26 cellular contexts compared by ENCODE assay signal in the genomic region with DNA sequence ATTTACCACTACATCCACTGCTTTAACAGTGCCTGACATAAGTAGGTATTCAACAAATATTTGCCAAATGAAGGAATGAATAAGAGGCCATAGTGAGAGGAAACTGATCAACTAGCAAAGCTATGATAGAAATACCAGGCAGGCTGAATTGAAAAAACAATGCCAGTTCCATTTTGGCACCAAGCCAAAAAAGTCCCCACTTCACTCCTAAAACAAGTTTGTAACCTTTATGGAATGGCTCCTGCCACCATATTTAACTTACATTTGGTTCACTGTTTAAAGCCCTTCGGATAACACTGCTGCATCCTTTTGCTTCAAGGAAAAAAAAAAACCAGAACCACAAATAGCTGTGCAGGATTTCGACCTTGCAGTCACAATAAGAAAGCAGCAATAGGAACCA.
DNase-seq lines count a peak whose midpoint lies in the region; ATAC-seq and TF ChIP-seq lines count a peak whose summit lies in the region.
"Had no signal": no experiment of that assay in that cellular context is flagged by ENCODE, and none has a peak within 500 bp of the region (broad histone marks: within the 10 kb centered on the region; RNA-seq: fewer than 3 reads in every experiment).

No MANE protein-coding gene starts in this region.

- H3K36me3 ChIP-seq in A673 (ENCODE audit: insufficient read depth, low read length, poor library complexity, severe bottlenecking): no peaks in the 10 kb centered on the region
- no peaks in the 10 kb centered on the region for H3K36me3 ChIP-seq in BE2C
- no peaks in the 10 kb centered on the region for H3K36me3 ChIP-seq in endodermal cell (ENCODE audit: control insufficient read depth, insufficient read depth, low read length)
- H3K36me3 ChIP-seq: gastrocnemius medialis, neutrophil, thoracic aorta had no signal

- ATAC-seq in HG03354 (IDR thresholded peaks at IDR 0.05; ENCODE audit: poor library complexity, severe bottlenecking, unreplicated experiment) (no peak), HG03439 (IDR thresholded peaks at IDR 0.05; ENCODE audit: unreplicated experiment) (no peak)
- ATAC-seq: esophagus mucosa; gastrocnemius medialis; left ventricle myocardium superior; stimulated activated naive B cell treated with anti-CD40 and anti-IgM and Interleukin-4, amounts not matched to agents 10 μg/mL and 1 μg/mL and 100 μg/mL, for 72 hours had no signal

- H3K27me3 ChIP-seq in A673 (replicated peaks; ENCODE audit: insufficient read depth, low read depth, low read length, poor library complexity) (no peaks in the 10 kb centered on the region), BE2C (no peaks in the 10 kb centered on the region), endodermal cell (ENCODE audit: control insufficient read depth, insufficient read depth, low read length, poor library complexity, severe bottlenecking) (no peaks in the 10 kb centered on the region)
- H3K27me3 ChIP-seq: neutrophil had no signal

- 86 to 89% methylated on average over 2 of the region's 2 CpGs for WGBS in endodermal cell (ENCODE audit: insufficient coverage in 1 of 2, insufficient read length in 1 of 2), 2 experiments

- H3K4me1 ChIP-seq in A673 (ENCODE audit: insufficient read depth, low read length, poor library complexity, severe bottlenecking) (peaks cover 12% of the 10 kb centered on the region), BE2C (peaks cover 5% of the 10 kb centered on the region; the same call in 1 of the 2 replicates), endodermal cell (ENCODE audit: control insufficient read depth, insufficient read depth, low read length) (no peaks in the 10 kb centered on the region)
- H3K4me1 ChIP-seq: gastrocnemius medialis had no signal

- H3K27ac Mint-ChIP-seq in endodermal cell: peak overlapping the region; percentile 20
- H3K27ac Mint-ChIP-seq: activated naive CD8-positive, alpha-beta T cell treated with anti-CD3 and anti-CD28 coated beads for 36 hours; stimulated activated naive B cell treated with anti-CD40 and anti-IgM and Interleukin-4, amounts not matched to agents 10 μg/mL and 1 μg/mL and 100 μg/mL, for 72 hours had no signal

- CTCF ChIA-PET in A673 (lab: Charles Lee): no interaction called here

- TF ChIP-seq CTCF in A673 (conservative IDR thresholded peaks at IDR 0.05; ENCODE audit: low read depth, low read length) (no peak), BE2C (IDR thresholded peaks at IDR 0.05; ENCODE audit: low read depth, low read length) (no peak), endodermal cell (conservative IDR thresholded peaks at IDR 0.05) (no peak)

- intact Hi-C loops in A673 (cut with micrococcal nuclease; ENCODE audit: unreplicated experiment): no loop called here

- H3K9me3 ChIP-seq in A673 (ENCODE audit: low read depth, low read length, poor library complexity, severe bottlenecking): no peaks in the 10 kb centered on the region
- H3K9me3 ChIP-seq in BE2C: no peaks in the 10 kb centered on the region
- H3K9me3 ChIP-seq in endodermal cell (ENCODE audit: control insufficient read depth, low read length): no peaks in the 10 kb centered on the region
- H3K9me3 ChIP-seq: gastrocnemius medialis, neutrophil, thoracic aorta had no signal

- POLR2A ChIA-PET in A673 (lab: Charles Lee; ENCODE audit: low non-redundant PET): no interaction called here

- H3K9ac ChIP-seq in endodermal cell (ENCODE audit: extremely low read depth, low read length, poor library complexity, severe bottlenecking): no peak overlapping the region

- H3K9me3 Mint-ChIP-seq in endodermal cell: no peaks in the 10 kb centered on the region
- H3K9me3 Mint-ChIP-seq: activated T-helper 17 cell treated with anti-CD3 and anti-CD28 coated beads, Interleukin-2, amount 50 U/mL, for 72 hours; stimulated activated naive B cell treated with anti-CD40 and anti-IgM and Interleukin-4, amounts not matched to agents 10 μg/mL and 1 μg/mL and 100 μg/mL, for 72 hours had no signal

- H3K4me1 Mint-ChIP-seq in endodermal cell: peaks cover 7% of the 10 kb centered on the region
- H3K4me1 Mint-ChIP-seq: stimulated activated naive B cell treated with anti-CD40 and anti-IgM and Interleukin-4, amounts not matched to agents 10 μg/mL and 1 μg/mL and 100 μg/mL, for 72 hours had no signal

- H3K36me3 Mint-ChIP-seq in endodermal cell (ENCODE audit: low read depth): no peaks in the 10 kb centered on the region
- H3K36me3 Mint-ChIP-seq: activated naive CD8-positive, alpha-beta T cell treated with anti-CD3 and anti-CD28 coated beads for 36 hours; stimulated activated naive B cell treated with anti-CD40 and anti-IgM and Interleukin-4, amounts not matched to agents 10 μg/mL and 1 μg/mL and 100 μg/mL, for 72 hours had no signal

- DNase-seq in A673 (ENCODE audit: low spot score): peak; percentile 15
- peak; percentile 22 for DNase-seq in BE2C
- peak; percentile 28 for DNase-seq in NCI-H345 (lab: John Stamatoyannopoulos, UW)
- DNase-seq in endodermal cell: no peak
- no peak for DNase-seq in A172 (ENCODE audit: low spot score)
- no peak for DNase-seq in Ammon's horn (ENCODE audit: low spot score)
- DNase-seq: activated CD4-positive, alpha-beta T cell treated with anti-CD3 and anti-CD28 coated beads, Interleukin-2, amount 50 U/mL, for 4 hours; activated CD8-positive, alpha-beta memory T cell treated with anti-CD3 and anti-CD28 coated beads, Interleukin-2, amount 50 U/mL, for 4 hours; AML-193; DND-41; effector CD8-positive, alpha-beta T cell; gastrocnemius medialis; GOT3; hippocampal formation; left ventricle myocardium superior; NCI-H1436; small intestine; stimulated activated naive B cell treated with anti-CD40 and anti-IgM and Interleukin-4, amounts not matched to agents 10 μg/mL and 1 μg/mL and 100 μg/mL, for 72 hours; T-helper 9 cell had no signal

- no peak overlapping the region for H3K4me3 Mint-ChIP-seq in endodermal cell
- H3K4me3 Mint-ChIP-seq: activated naive CD8-positive, alpha-beta T cell treated with anti-CD3 and anti-CD28 coated beads for 36 hours; activated T-helper 17 cell treated with anti-CD3 and anti-CD28 coated beads, Interleukin-2, amount 50 U/mL, for 72 hours; stimulated activated naive B cell treated with anti-CD40 and anti-IgM and Interleukin-4, amounts not matched to agents 10 μg/mL and 1 μg/mL and 100 μg/mL, for 72 hours had no signal

- H3K27me3 Mint-ChIP-seq in endodermal cell (ENCODE audit: insufficient read depth): no peaks in the 10 kb centered on the region

- H3K4me3 ChIP-seq in A673 (ENCODE audit: low read depth, low read length, poor library complexity, severe bottlenecking) (no peak overlapping the region), BE2C (ENCODE audit: low read depth, low read length) (no peak overlapping the region), endodermal cell (ENCODE audit: low read length) (no peak overlapping the region)
- H3K4me3 ChIP-seq: gastrocnemius medialis, thoracic aorta had no signal

- no TSS peak for BruUV-seq in A673 (replicated peaks; lab: Mats Ljungman, UMichigan)

- H3K27ac ChIP-seq in A673 (ENCODE audit: low read depth, low read length, poor library complexity, severe bottlenecking) (no peak overlapping the region), endodermal cell (ENCODE audit: low read depth, low read length) (no peak overlapping the region)
- H3K27ac ChIP-seq: gastrocnemius medialis, neutrophil, thoracic aorta had no signal

Comparison
In these comparisons a context has a peak if more than half of its experiments do, and no peak if none do; other contexts are left out.
1. DNase-seq: peak in A673 (single experiment), BE2C (single experiment) and NCI-H345 (single experiment); none in endodermal cell (single experiment), A172 (single experiment) and Ammon's horn (single experiment).